ENCODE assay signal across 9 cellular contexts in genomic region chr5:145975361-145976066, GRCh38. TPM values are rescaled to one million over a fixed set of nuclear protein-coding genes. Genes with fewer than 3 reads are reported as not detected.
DNase-seq lines count a peak whose midpoint lies in the region; ATAC-seq and TF ChIP-seq lines count a peak whose summit lies in the region.
"Had no signal": no experiment of that assay in that cellular context is flagged by ENCODE, and none has a peak within 500 bp of the region (broad histone marks: within the 10 kb centered on the region; RNA-seq: fewer than 3 reads in every experiment).

No MANE protein-coding gene starts in this region.

- H3K36me3 Mint-ChIP-seq in CD4-positive, alpha-beta memory T cell = no peaks in the 10 kb centered on the region

- H3K36me3 ChIP-seq in ascending aorta = no peaks in the 10 kb centered on the region
- H3K36me3 ChIP-seq in CD4-positive, alpha-beta memory T cell (ENCODE audit: insufficient read depth, low read length) = no peaks in the 10 kb centered on the region

- intact Hi-C loops in ascending aorta (cut with DNase I) = loop anchor here (1.0 to 2.0 kb wide), 3 partner anchors 27 to 140 kb away; partner anchors contain the start of genes PRELID2 and SH3RF2
- intact Hi-C loops in CD4-positive, alpha-beta memory T cell (cut with micrococcal nuclease) = no loop called here

- H3K27ac Mint-ChIP-seq in CD4-positive, alpha-beta memory T cell = no peak overlapping the region

- CTCF ChIA-PET in CD4-positive, alpha-beta memory T cell (lab: Charles Lee; ENCODE audit: partially characterized antibody) = no interaction called here

- peak overlapping the region; percentile 75 to 89 for H3K27ac ChIP-seq in ascending aorta
- H3K27ac ChIP-seq in CD4-positive, alpha-beta memory T cell (ENCODE audit: low read depth, low read length) = no peak overlapping the region

- no peak for TF ChIP-seq CTCF in ascending aorta (IDR thresholded peaks at IDR 0.05)

- H3K27me3 Mint-ChIP-seq in CD4-positive, alpha-beta memory T cell = no peaks in the 10 kb centered on the region

- H3K27me3 ChIP-seq in ascending aorta = no peaks in the 10 kb centered on the region
- no peaks in the 10 kb centered on the region for H3K27me3 ChIP-seq in CD4-positive, alpha-beta memory T cell (ENCODE audit: insufficient read depth, low read length)

- POLR2A ChIA-PET in CD4-positive, alpha-beta memory T cell (lab: Charles Lee; ENCODE audit: partially characterized antibody) = no interaction called here

- peaks cover 0 to 6% (median 0%) of the 10 kb centered on the region in 8 donors for H3K9me3 Mint-ChIP-seq in CD4-positive, alpha-beta memory T cell

- H3K4me3 Mint-ChIP-seq in CD4-positive, alpha-beta memory T cell = no peak overlapping the region

- ATAC-seq in GM18502 (IDR thresholded peaks at IDR 0.05; ENCODE audit: poor library complexity, unreplicated experiment) (peak; percentile 41), HG03139 (IDR thresholded peaks at IDR 0.05; ENCODE audit: unreplicated experiment) (peak; percentile 46), HG03108 (IDR thresholded peaks at IDR 0.05; ENCODE audit: unreplicated experiment) (no peak)

- H3K4me1 Mint-ChIP-seq in CD4-positive, alpha-beta memory T cell = no peaks in the 10 kb centered on the region

- H3K4me3 ChIP-seq in ascending aorta = no peak overlapping the region
- H3K4me3 ChIP-seq in CD4-positive, alpha-beta memory T cell (ENCODE audit: low read length in 2 of 2) = no peak overlapping the region

- no peaks in the 10 kb centered on the region for H3K9me3 ChIP-seq in ascending aorta
- H3K9me3 ChIP-seq in CD4-positive, alpha-beta memory T cell (ENCODE audit: control insufficient read depth in 1 of 2, low read length in 2 of 2) = no peaks in the 10 kb centered on the region

- peaks cover 18 to 23% of the 10 kb centered on the region in 2 donors for H3K4me1 ChIP-seq in ascending aorta
- no peaks in the 10 kb centered on the region for H3K4me1 ChIP-seq in CD4-positive, alpha-beta memory T cell (ENCODE audit: insufficient read depth, low read length)

- DNase-seq in ascending aorta (ENCODE audit: low spot score in 2 of 2) (peak in 1 of 2 donors; percentile 76), myocyte (ENCODE audit: low read depth) (peak; percentile 53), cerebellum (ENCODE audit: low spot score) (no peak), NCI-H2107 (lab: John Stamatoyannopoulos, UW) (no peak)
- no peak for DNase-seq in CD4-positive, alpha-beta memory T cell
- DNase-seq: stimulated activated CD4-positive, alpha-beta T cell treated with anti-CD3 and anti-CD28 coated beads, Interleukin-1b, Interleukin-23, amount 100 ng/mL, for 48 hours had no signal

RNA-seq across cellular contexts. Expression of gene SH3RF2, which starts 39.1 kb away (rescaled TPM):
- 50.6 TPM for total RNA-seq in ascending aorta
- total RNA-seq in myocyte = 1.1 and 1.9 TPM in 2 replicates
- polyA plus RNA-seq in myocyte (2012) = 1.5 TPM
- 0.09 TPM for total RNA-seq in cerebellum
- total RNA-seq in CD4-positive, alpha-beta memory T cell = not detected
- not detected for polyA plus RNA-seq in CD4-positive, alpha-beta memory T cell

Comparison
In these comparisons a context has a peak if more than half of its experiments do, and no peak if none do; other contexts are left out.
1. RNA of gene SH3RF2, which starts 39.1 kb away (total RNA-seq): 50.6 TPM in ascending aorta (single experiment); 1.1 to 1.9 TPM in myocyte, 0.09 TPM in cerebellum (single experiment) and not detected in CD4-positive, alpha-beta memory T cell; every median in the first group is over 10 times any median in the second.